In the genomic region with DNA sequence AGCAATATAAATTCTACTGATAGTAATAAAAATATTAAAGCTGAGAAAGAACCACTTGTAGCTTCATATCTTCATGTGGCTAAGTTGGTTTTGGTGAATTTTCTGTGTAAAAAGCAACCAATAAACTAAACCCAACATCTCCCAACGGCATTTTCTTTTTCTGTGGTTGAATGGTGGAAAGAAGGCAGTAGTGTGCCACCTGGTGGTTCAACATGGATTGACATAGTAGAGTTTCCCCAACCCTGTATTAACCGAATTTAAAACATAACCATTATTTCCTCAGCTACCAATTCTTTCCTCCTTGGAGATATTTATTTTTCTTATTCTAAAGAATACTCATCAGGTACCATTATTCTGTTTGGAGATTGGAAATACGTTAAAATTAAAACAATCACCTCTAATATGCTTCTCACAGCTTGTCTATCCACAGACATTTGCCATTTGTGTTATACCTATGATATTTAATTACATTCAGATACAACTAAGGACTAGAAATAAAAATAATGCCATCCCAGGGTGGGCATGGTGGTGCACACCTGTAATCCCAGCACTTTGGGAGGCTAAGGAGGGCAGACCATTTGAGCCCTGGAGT, we compare ENCODE assay signal across 8 cellular contexts.
DNase-seq lines count a peak whose midpoint lies in the region; ATAC-seq and TF ChIP-seq lines count a peak whose summit lies in the region.

No MANE protein-coding gene starts in this region.

- H3K4me2 ChIP-seq in trophoblast cell (ENCODE audit: low read length) = no peak overlapping the region

- peak overlapping the region; percentile 62 for H4K8ac ChIP-seq in trophoblast cell (ENCODE audit: low read depth, low read length)

- peaks cover 3% of the 10 kb centered on the region for H3K9me3 ChIP-seq in trophoblast cell (ENCODE audit: insufficient read depth, low read depth, low read length)

- TF ChIP-seq CTCF in fibroblast of the aortic adventitia (IDR thresholded peaks at IDR 0.05; ENCODE audit: insufficient read depth, low read length) = peak; percentile 69

- DNase-seq in AG08395 (ENCODE audit: low spot score) = peak; percentile 65
- peak; percentile 6 for DNase-seq in GM04503 (ENCODE audit: low read depth)
- DNase-seq in NCI-H2029 (lab: John Stamatoyannopoulos, UW) = peak; percentile 54
- DNase-seq in activated CD4-positive, alpha-beta T cell treated with anti-CD3 and anti-CD28 coated beads for 48 hours = peak; percentile 42
- DNase-seq in fibroblast of the aortic adventitia (ENCODE audit: low read depth) = peak; percentile 77
- DNase-seq in trophoblast cell = peak; percentile 29 to 83

- WGBS in trophoblast cell (ENCODE audit: extremely low coverage, insufficient coverage, insufficient read length) = no CpG with 5 or more reads among the region's 3 CpGs

- H2BK5ac ChIP-seq in trophoblast cell (ENCODE audit: low read depth, low read length, poor library complexity) = peak overlapping the region; percentile 84

- no peak overlapping the region for H3K23ac ChIP-seq in trophoblast cell (ENCODE audit: low read length)

- H4K91ac ChIP-seq in trophoblast cell (ENCODE audit: low read depth, low read length) = peak overlapping the region; percentile 79

- peak; percentile 80 for ATAC-seq in HG02759 (IDR thresholded peaks at IDR 0.05; ENCODE audit: unreplicated experiment)
- no peak for ATAC-seq in GM18909 (IDR thresholded peaks at IDR 0.05; ENCODE audit: poor library complexity, unreplicated experiment)

- H3K14ac ChIP-seq in trophoblast cell (ENCODE audit: low read length) = no peak overlapping the region

- H2BK120ac ChIP-seq in trophoblast cell (ENCODE audit: insufficient read depth, low read length, poor library complexity) = peak overlapping the region; percentile 73

- peak overlapping the region; percentile 78 for H3K18ac ChIP-seq in trophoblast cell (ENCODE audit: low read length)

- H3K4ac ChIP-seq in trophoblast cell (ENCODE audit: low read depth, low read length) = no peak overlapping the region

- H2BK12ac ChIP-seq in trophoblast cell (ENCODE audit: low read length) = peak overlapping the region; percentile 94

- H2AFZ ChIP-seq in trophoblast cell (ENCODE audit: insufficient read depth, low read length, poor library complexity) = no peak overlapping the region

- no peaks in the 10 kb centered on the region for H3K4me1 ChIP-seq in trophoblast cell (ENCODE audit: control insufficient read depth in 1 of 2, insufficient read depth in 2 of 2, low read length in 2 of 2)

- H3K27me3 ChIP-seq in trophoblast cell (ENCODE audit: insufficient read depth, low read length) = no peaks in the 10 kb centered on the region

- H2AK5ac ChIP-seq in trophoblast cell (ENCODE audit: low read length) = peak overlapping the region; percentile 90

- H3K27ac ChIP-seq in trophoblast cell (ENCODE audit: low read depth, low read length) = no peak overlapping the region

- peaks cover 4% of the 10 kb centered on the region for H3K79me1 ChIP-seq in trophoblast cell (ENCODE audit: low read length)

- no peak overlapping the region for H4K12ac ChIP-seq in trophoblast cell (ENCODE audit: low read depth, low read length)

- peaks cover 0 to 2% of the 10 kb centered on the region in 2 experiments for H3K36me3 ChIP-seq in trophoblast cell (ENCODE audit: control insufficient read depth in 1 of 2, insufficient read depth in 2 of 2, low read length in 2 of 2)

- H3K4me3 ChIP-seq in fibroblast of the aortic adventitia (ENCODE audit: low read depth, low read length) (no peak overlapping the region), trophoblast cell (ENCODE audit: low read depth, low read length) (no peak overlapping the region)

- peaks cover under 1% of the 10 kb centered on the region for H3K79me2 ChIP-seq in trophoblast cell (ENCODE audit: control insufficient read depth, insufficient read depth, low read length, poor library complexity)

- no peak overlapping the region for H3K9ac ChIP-seq in trophoblast cell (ENCODE audit: low read length)

Comparison
In these comparisons a context has a peak if more than half of its experiments do, and no peak if none do; other contexts are left out.
1. DNase-seq: peak in every context shown above with its lines; median percentile 77 in fibroblast of the aortic adventitia; 65 in AG08395; 56 in trophoblast cell; 54 in NCI-H2029; 42 in activated CD4-positive, alpha-beta T cell treated with anti-CD3 and anti-CD28 coated beads for 48 hours; 6 in GM04503.